ENCODE assay signal across 18 cellular contexts in genomic region chr1:8883510-8883909, GRCh38.
"Had no signal": no experiment of that assay in that cellular context is flagged by ENCODE, and none has a peak within 500 bp of the region (broad histone marks: within the 10 kb centered on the region; RNA-seq: fewer than 3 reads in every experiment).

No MANE protein-coding gene starts in this region.

- H3K36me3 Mint-ChIP-seq: WTC11 had no signal

- ATAC-seq: activated CD4-positive, alpha-beta T cell treated with anti-CD3 and anti-CD28 coated beads for 36 hours; activated CD8-positive, alpha-beta memory T cell treated with anti-CD3 and anti-CD28 coated beads, Interleukin-2, amount 10 ng/mL, durations not matched to agents 7 days and 5 days; activated T-helper 17 cell treated with anti-CD3 and anti-CD28 coated beads, Interleukin-2, amount 50 U/mL, for 72 hours; body of pancreas; gastrocnemius medialis; left lung; naive thymus-derived CD4-positive, alpha-beta T cell; stimulated activated naive B cell treated with anti-CD40 and anti-IgM and Interleukin-4, amounts not matched to agents 10 μg/mL and 1 μg/mL and 100 μg/mL, for 72 hours; upper lobe of right lung; WTC11 had no signal

- H3K27ac Mint-ChIP-seq: activated CD4-positive, alpha-beta memory T cell treated with anti-CD3 and anti-CD28 coated beads, Interleukin-2, amount 10 ng/mL, durations not matched to agents 7 days and 5 days; activated CD4-positive, alpha-beta T cell treated with anti-CD3 and anti-CD28 coated beads for 36 hours; activated CD8-positive, alpha-beta memory T cell treated with anti-CD3 and anti-CD28 coated beads, Interleukin-2, amount 10 ng/mL, durations not matched to agents 7 days and 5 days; activated naive CD8-positive, alpha-beta T cell treated with anti-CD3 and anti-CD28 coated beads, Interleukin-2, amount 10 ng/mL, durations not matched to agents 7 days and 5 days; activated T-helper 17 cell treated with anti-CD3 and anti-CD28 coated beads, Interleukin-2, amount 50 U/mL, for 72 hours; stimulated activated naive B cell treated with anti-CD40 and anti-IgM and Interleukin-4, amounts not matched to agents 10 μg/mL and 1 μg/mL and 100 μg/mL, for 72 hours; WTC11 had no signal

- DNase-seq: activated CD4-positive, alpha-beta memory T cell treated with anti-CD3 and anti-CD28 coated beads, Interleukin-2, amount 10 ng/mL, durations not matched to agents 7 days and 5 days; activated CD4-positive, alpha-beta T cell treated with anti-CD3 and anti-CD28 coated beads for 36 hours; activated CD8-positive, alpha-beta memory T cell treated with anti-CD3 and anti-CD28 coated beads, Interleukin-2, amount 10 ng/mL, durations not matched to agents 7 days and 5 days; activated naive CD4-positive, alpha-beta T cell; activated naive CD8-positive, alpha-beta T cell treated with anti-CD3 and anti-CD28 coated beads, Interleukin-2, amount 10 ng/mL, durations not matched to agents 7 days and 5 days; amygdala; body of pancreas; caudate nucleus; erythroblast; gastrocnemius medialis; head of caudate nucleus; left lung; naive thymus-derived CD4-positive, alpha-beta T cell; retina; stimulated activated naive B cell treated with anti-CD40 and anti-IgM and Interleukin-4, amounts not matched to agents 10 μg/mL and 1 μg/mL and 100 μg/mL, for 72 hours; upper lobe of right lung had no signal

- H3K9me3 Mint-ChIP-seq: activated CD4-positive, alpha-beta memory T cell treated with anti-CD3 and anti-CD28 coated beads, Interleukin-2, amount 10 ng/mL, durations not matched to agents 7 days and 5 days; activated naive CD8-positive, alpha-beta T cell treated with anti-CD3 and anti-CD28 coated beads, Interleukin-2, amount 10 ng/mL, durations not matched to agents 7 days and 5 days; activated T-helper 17 cell treated with anti-CD3 and anti-CD28 coated beads, Interleukin-2, amount 50 U/mL, for 72 hours; stimulated activated naive B cell treated with anti-CD40 and anti-IgM and Interleukin-4, amounts not matched to agents 10 μg/mL and 1 μg/mL and 100 μg/mL, for 72 hours; WTC11 had no signal

- H3K4me3 Mint-ChIP-seq: activated CD4-positive, alpha-beta memory T cell treated with anti-CD3 and anti-CD28 coated beads, Interleukin-2, amount 10 ng/mL, durations not matched to agents 7 days and 5 days; activated CD4-positive, alpha-beta T cell treated with anti-CD3 and anti-CD28 coated beads for 36 hours; activated CD8-positive, alpha-beta memory T cell treated with anti-CD3 and anti-CD28 coated beads, Interleukin-2, amount 10 ng/mL, durations not matched to agents 7 days and 5 days; activated naive CD8-positive, alpha-beta T cell treated with anti-CD3 and anti-CD28 coated beads, Interleukin-2, amount 10 ng/mL, durations not matched to agents 7 days and 5 days; activated T-helper 17 cell treated with anti-CD3 and anti-CD28 coated beads, Interleukin-2, amount 50 U/mL, for 72 hours; naive thymus-derived CD4-positive, alpha-beta T cell; stimulated activated naive B cell treated with anti-CD40 and anti-IgM and Interleukin-4, amounts not matched to agents 10 μg/mL and 1 μg/mL and 100 μg/mL, for 72 hours; WTC11 had no signal

- H3K27ac ChIP-seq: body of pancreas, gastrocnemius medialis, left lung, upper lobe of right lung had no signal

- H3K27me3 Mint-ChIP-seq: activated CD4-positive, alpha-beta memory T cell treated with anti-CD3 and anti-CD28 coated beads, Interleukin-2, amount 10 ng/mL, durations not matched to agents 7 days and 5 days; activated CD4-positive, alpha-beta T cell treated with anti-CD3 and anti-CD28 coated beads for 36 hours; activated CD8-positive, alpha-beta memory T cell treated with anti-CD3 and anti-CD28 coated beads, Interleukin-2, amount 10 ng/mL, durations not matched to agents 7 days and 5 days; activated naive CD8-positive, alpha-beta T cell treated with anti-CD3 and anti-CD28 coated beads, Interleukin-2, amount 10 ng/mL, durations not matched to agents 7 days and 5 days; activated T-helper 17 cell treated with anti-CD3 and anti-CD28 coated beads, Interleukin-2, amount 50 U/mL, for 72 hours; stimulated activated naive B cell treated with anti-CD40 and anti-IgM and Interleukin-4, amounts not matched to agents 10 μg/mL and 1 μg/mL and 100 μg/mL, for 72 hours had no signal

- H3K9me3 ChIP-seq: body of pancreas, gastrocnemius medialis, left lung, upper lobe of right lung had no signal

- H3K36me3 ChIP-seq: gastrocnemius medialis, left lung, upper lobe of right lung had no signal

- H3K27me3 ChIP-seq: body of pancreas, gastrocnemius medialis, left lung, upper lobe of right lung had no signal

- H3K4me3 ChIP-seq: body of pancreas, gastrocnemius medialis, left lung, upper lobe of right lung had no signal
